ENCODE assay signal across 9 cellular contexts in the genomic region with DNA sequence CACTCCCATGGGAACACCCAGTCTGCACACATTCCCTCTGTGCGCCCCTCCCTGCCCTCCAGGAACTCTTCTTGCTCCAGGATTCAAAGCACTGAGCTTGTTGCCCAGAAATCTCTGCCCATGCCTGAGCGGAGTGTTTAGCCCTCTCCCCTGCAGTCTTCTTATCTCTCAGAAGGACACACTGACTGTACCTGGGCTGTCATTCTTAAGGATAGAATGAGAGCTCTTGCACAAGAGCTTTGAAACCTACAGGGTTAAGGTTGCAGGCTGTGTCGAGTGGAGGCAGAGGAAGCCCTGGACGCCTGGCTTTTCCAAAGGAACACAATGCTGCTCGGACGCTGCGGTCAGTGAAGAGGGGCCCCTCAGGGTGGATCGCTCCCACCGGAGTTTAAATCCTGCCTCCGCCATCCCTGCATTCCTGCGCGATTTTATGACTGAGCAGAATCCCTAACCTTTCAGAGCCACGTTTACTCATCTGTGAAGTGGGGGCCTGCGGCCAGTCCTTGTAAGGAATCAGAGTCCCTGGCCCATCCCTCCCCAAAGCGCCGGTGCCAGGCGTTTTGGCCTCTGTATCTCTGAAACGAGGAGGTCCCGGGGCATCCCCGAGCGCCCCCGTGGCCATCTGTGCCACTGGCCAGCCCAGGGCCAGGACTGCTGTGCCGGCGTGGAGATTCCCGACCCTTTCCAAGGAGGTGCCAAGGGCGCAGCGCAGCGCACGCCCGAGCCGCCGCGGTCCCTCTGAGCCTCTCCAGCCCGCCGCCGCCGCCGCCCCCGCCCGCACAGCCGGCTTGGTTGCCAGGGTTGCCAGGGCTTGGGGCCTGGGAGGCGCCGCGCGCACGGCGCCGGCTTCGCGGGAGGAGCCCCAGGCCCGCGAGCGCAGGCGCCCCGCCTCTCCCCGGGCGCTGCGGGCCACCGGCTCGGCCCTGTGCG. TPM values are rescaled to one million over a fixed set of nuclear protein-coding genes. Genes with fewer than 3 reads are reported as not detected.
DNase-seq lines count a peak whose midpoint lies in the region; ATAC-seq and TF ChIP-seq lines count a peak whose summit lies in the region.
"Had no signal": no experiment of that assay in that cellular context is flagged by ENCODE, and none has a peak within 500 bp of the region (broad histone marks: within the 10 kb centered on the region; RNA-seq: fewer than 3 reads in every experiment).

No MANE protein-coding gene starts in this region.

- TF ChIP-seq CTCF in natural killer cell (IDR thresholded peaks at IDR 0.05) (no peak), chondrocyte (IDR thresholded peaks at IDR 0.05) (no peak)

- H3K4me1 Mint-ChIP-seq in natural killer cell treated with Interleukin-12 subunit alpha and Interleukin-12 subunit beta and Interleukin-15 and Interleukin-18, amount 100 ng/mL, for 72 hours (ENCODE audit: low read depth in 2 of 2) = no peaks in the 10 kb centered on the region
- H3K4me1 Mint-ChIP-seq in natural killer cell (no peaks in the 10 kb centered on the region), chondrocyte (ENCODE audit: low read depth) (peaks cover 15% of the 10 kb centered on the region)

- H3K4me3 Mint-ChIP-seq in natural killer cell treated with Interleukin-12 subunit alpha and Interleukin-12 subunit beta and Interleukin-15 and Interleukin-18, amount 100 ng/mL, for 72 hours = no peak overlapping the region
- no peak overlapping the region for H3K4me3 Mint-ChIP-seq in natural killer cell
- H3K4me3 Mint-ChIP-seq in chondrocyte (ENCODE audit: unreplicated experiment) = peak overlapping the region; percentile 72
- H3K4me3 Mint-ChIP-seq: T-helper 1 cell treated with Interleukin-12 subunit alpha and Interleukin-12 subunit beta and Interleukin-4 antibody, amounts not matched to agents 30 μg/mL and 1 μg/mL, for 36 hours had no signal

- no peak overlapping the region for H3K27ac ChIP-seq in muscle layer of colon (ENCODE audit: low read depth, low read length)

- H3K4me3 ChIP-seq in muscle layer of colon (ENCODE audit: low read depth in 1 of 2, low read length in 2 of 2) = peak overlapping the region; percentile 51 to 62

- H3K27ac Mint-ChIP-seq in natural killer cell treated with Interleukin-12 subunit alpha and Interleukin-12 subunit beta and Interleukin-15 and Interleukin-18, amount 100 ng/mL, for 72 hours = no peak overlapping the region
- H3K27ac Mint-ChIP-seq in natural killer cell (no peak overlapping the region), chondrocyte (ENCODE audit: unreplicated experiment) (no peak overlapping the region)
- H3K27ac Mint-ChIP-seq: T-helper 1 cell treated with Interleukin-12 subunit alpha and Interleukin-12 subunit beta and Interleukin-4 antibody, amounts not matched to agents 30 μg/mL and 1 μg/mL, for 36 hours had no signal

- no peaks in the 10 kb centered on the region for H3K9me3 ChIP-seq in muscle layer of colon (ENCODE audit: low read length)

- DNase-seq in natural killer cell treated with Interleukin-12 subunit alpha and Interleukin-12 subunit beta and Interleukin-15 and Interleukin-18, amount 100 ng/mL, for 72 hours (ENCODE audit: low spot score) = peak; percentile 56
- DNase-seq in natural killer cell (no peak), chondrocyte (ENCODE audit: low spot score) (no peak), ureter (ENCODE audit: low spot score) (peak; percentile 41)
- DNase-seq in effector CD8-positive, alpha-beta T cell (lab: John Stamatoyannopoulos, UW) = no peak

- intact Hi-C loops in natural killer cell (cut with micrococcal nuclease) = no loop called here

- H3K36me3 ChIP-seq in muscle layer of colon (ENCODE audit: insufficient read depth, low read length) = no peaks in the 10 kb centered on the region

- H3K36me3 Mint-ChIP-seq in natural killer cell treated with Interleukin-12 subunit alpha and Interleukin-12 subunit beta and Interleukin-15 and Interleukin-18, amount 100 ng/mL, for 72 hours = no peaks in the 10 kb centered on the region
- H3K36me3 Mint-ChIP-seq in natural killer cell (no peaks in the 10 kb centered on the region), chondrocyte (ENCODE audit: low read depth) (no peaks in the 10 kb centered on the region)

- H3K4me1 ChIP-seq in muscle layer of colon (ENCODE audit: insufficient read depth, low read length) = peaks cover 6% of the 10 kb centered on the region

- no peak for ATAC-seq in natural killer cell treated with Interleukin-12 subunit alpha and Interleukin-12 subunit beta and Interleukin-15 and Interleukin-18, amount 100 ng/mL, for 72 hours
- ATAC-seq in natural killer cell = no peak
- no peak for ATAC-seq in HG03095 (IDR thresholded peaks at IDR 0.05; ENCODE audit: unreplicated experiment)
- ATAC-seq in GM21717 (IDR thresholded peaks at IDR 0.05; ENCODE audit: unreplicated experiment) = no peak

- H3K9me3 Mint-ChIP-seq in natural killer cell treated with Interleukin-12 subunit alpha and Interleukin-12 subunit beta and Interleukin-15 and Interleukin-18, amount 100 ng/mL, for 72 hours = no peaks in the 10 kb centered on the region
- H3K9me3 Mint-ChIP-seq in natural killer cell = no peaks in the 10 kb centered on the region
- H3K9me3 Mint-ChIP-seq in chondrocyte (ENCODE audit: low read depth) = no peaks in the 10 kb centered on the region
- H3K9me3 Mint-ChIP-seq: T-helper 1 cell treated with Interleukin-12 subunit alpha and Interleukin-12 subunit beta and Interleukin-4 antibody, amounts not matched to agents 30 μg/mL and 1 μg/mL, for 36 hours had no signal

- no peak overlapping the region for H3K9ac ChIP-seq in muscle layer of colon (ENCODE audit: low read length)

- peaks cover 0 to 14% of the 10 kb centered on the region in 2 donors for H3K27me3 Mint-ChIP-seq in natural killer cell treated with Interleukin-12 subunit alpha and Interleukin-12 subunit beta and Interleukin-15 and Interleukin-18, amount 100 ng/mL, for 72 hours
- peaks cover 11 to 13% of the 10 kb centered on the region in 2 donors for H3K27me3 Mint-ChIP-seq in natural killer cell (ENCODE audit: low read depth in 2 of 2)
- H3K27me3 Mint-ChIP-seq in chondrocyte (ENCODE audit: low read depth) = no peaks in the 10 kb centered on the region

- H3K27me3 ChIP-seq in muscle layer of colon (ENCODE audit: control insufficient read depth in 1 of 2, insufficient read depth in 2 of 2, low read length in 2 of 2) = no peaks in the 10 kb centered on the region

RNA-seq across cellular contexts. Expression of a gene that starts 58.9 kb away (rescaled TPM):
- total RNA-seq in natural killer cell treated with Interleukin-12 subunit alpha and Interleukin-12 subunit beta and Interleukin-15 and Interleukin-18, amount 100 ng/mL, for 72 hours = 10 to 100 TPM; 69.8 to 82.6 TPM
- total RNA-seq in natural killer cell = 10 to 100 TPM; 56.0 to 70.7 (median 65.3) TPM
- total RNA-seq in chondrocyte = 94.9 to 118 TPM (median 111 TPM) in 3 replicates
- total RNA-seq in ureter = 70.9 TPM

Comparison
In these comparisons a context has a peak if more than half of its experiments do, and no peak if none do; other contexts are left out.
1. DNase-seq: peak in natural killer cell treated with Interleukin-12 subunit alpha and Interleukin-12 subunit beta and Interleukin-15 and Interleukin-18, amount 100 ng/mL, for 72 hours (single experiment) and ureter (single experiment); none in natural killer cell (single experiment), chondrocyte (single experiment) and effector CD8-positive, alpha-beta T cell (single experiment).